30 cellular contexts compared by ENCODE assay signal in genomic region chr1:20499718-20500117, GRCh38. TPM values are rescaled to one million over a fixed set of nuclear protein-coding genes. Genes with fewer than 3 reads are reported as not detected.
"Had no signal": no experiment of that assay in that cellular context is flagged by ENCODE, and none has a peak within 500 bp of the region (broad histone marks: within the 10 kb centered on the region; RNA-seq: fewer than 3 reads in every experiment).

No MANE protein-coding gene starts in this region.

- DNase-seq: naive thymus-derived CD4-positive, alpha-beta T cell; natural killer cell; occipital lobe; ovary; retina; right cardiac atrium; right lobe of liver; sigmoid colon; small intestine; stimulated activated CD4-positive, alpha-beta T cell treated with anti-CD3 and anti-CD28 coated beads, Interleukin-15, amount 100 ng/mL, for 24 hours; stimulated activated CD4-positive, alpha-beta T cell treated with anti-CD3 and anti-CD28 coated beads, Interleukin-2, amount 100 ng/mL, for 24 hours; stimulated activated CD4-positive, alpha-beta T cell treated with anti-CD3 and anti-CD28 coated beads, Interleukin-2, amount 100 ng/mL, for 48 hours; stimulated activated CD4-positive, alpha-beta T cell treated with anti-CD3 and anti-CD28 coated beads, Interleukin-4, amount 100 ng/mL, for 24 hours; stimulated activated naive CD4-positive, alpha-beta T cell; stimulated activated naive CD8-positive, alpha-beta T cell treated with anti-CD3 and anti-CD28 coated beads, Interleukin-15, amount 100 ng/mL, for 72 hours; stimulated activated naive CD8-positive, alpha-beta T cell treated with anti-CD3 and anti-CD28 coated beads, Interleukin-15, Interleukin-2, amounts not matched to agents 100 U/mL and 50 U/mL, for 24 hours; substantia nigra; testis; transverse colon; upper lobe of right lung; uterus had no signal

- H3K9me3 ChIP-seq: ovary, prostate gland, right lobe of liver, sigmoid colon, suprapubic skin, testis, tibial artery, transverse colon, upper lobe of right lung, uterus had no signal

- H3K36me3 Mint-ChIP-seq: natural killer cell, type B pancreatic cell had no signal

- H3K27ac Mint-ChIP-seq: natural killer cell; nephron; neural progenitor cell; stimulated activated memory B cell treated with anti-CD40 and anti-IgM and Interleukin-4, amounts not matched to agents 10 μg/mL and 1 μg/mL and 100 μg/mL, for 72 hours; stimulated activated naive CD8-positive, alpha-beta T cell treated with anti-CD3 and anti-CD28 coated beads, Interleukin-15, amount 100 ng/mL, for 72 hours; type B pancreatic cell had no signal

- H3K36me3 ChIP-seq: neural progenitor cell, ovary, uterus had no signal

- H3K27me3 Mint-ChIP-seq: naive thymus-derived CD4-positive, alpha-beta T cell; stimulated activated memory B cell treated with anti-CD40 and anti-IgM and Interleukin-4, amounts not matched to agents 10 μg/mL and 1 μg/mL and 100 μg/mL, for 72 hours; stimulated activated naive CD8-positive, alpha-beta T cell treated with anti-CD3 and anti-CD28 coated beads, Interleukin-15, amount 100 ng/mL, for 72 hours; type B pancreatic cell had no signal

- H3K9me3 Mint-ChIP-seq: naive thymus-derived CD4-positive, alpha-beta T cell; natural killer cell; nephron; neural progenitor cell; stimulated activated memory B cell treated with anti-CD40 and anti-IgM and Interleukin-4, amounts not matched to agents 10 μg/mL and 1 μg/mL and 100 μg/mL, for 72 hours; stimulated activated naive CD8-positive, alpha-beta T cell treated with anti-CD3 and anti-CD28 coated beads, Interleukin-15, amount 100 ng/mL, for 72 hours; type B pancreatic cell had no signal

- H3K9ac ChIP-seq: neural progenitor cell, parathyroid adenoma had no signal

- H3K4me3 Mint-ChIP-seq: naive thymus-derived CD4-positive, alpha-beta T cell; natural killer cell; nephron; neural progenitor cell; stimulated activated memory B cell treated with anti-CD40 and anti-IgM and Interleukin-4, amounts not matched to agents 10 μg/mL and 1 μg/mL and 100 μg/mL, for 72 hours; stimulated activated naive CD8-positive, alpha-beta T cell treated with anti-CD3 and anti-CD28 coated beads, Interleukin-15, amount 100 ng/mL, for 72 hours; type B pancreatic cell had no signal

- ATAC-seq: naive thymus-derived CD4-positive, alpha-beta T cell; natural killer cell; right cardiac atrium; right lobe of liver; stimulated activated memory B cell treated with anti-CD40 and anti-IgM and Interleukin-4, amounts not matched to agents 10 μg/mL and 1 μg/mL and 100 μg/mL, for 72 hours; stimulated activated naive CD8-positive, alpha-beta T cell treated with anti-CD3 and anti-CD28 coated beads, Interleukin-15, amount 100 ng/mL, for 72 hours; stimulated activated naive CD8-positive, alpha-beta T cell treated with anti-CD3 and anti-CD28 coated beads, Interleukin-15, Interleukin-2, amounts not matched to agents 100 U/mL and 50 U/mL, for 24 hours; upper lobe of right lung had no signal

- H3K4me1 ChIP-seq: neural progenitor cell, prostate gland, right lobe of liver, testis, uterus had no signal

- H3K4me2 ChIP-seq: neural progenitor cell had no signal

- H3K4me1 Mint-ChIP-seq: nephron, neural progenitor cell had no signal

- H3K27me3 ChIP-seq: neural progenitor cell, ovary, right lobe of liver, sigmoid colon, suprapubic skin, testis, tibial artery, transverse colon, upper lobe of right lung, uterus had no signal

- H3K4me3 ChIP-seq: neural progenitor cell, ovary, prostate gland, right lobe of liver, sigmoid colon, suprapubic skin, testis, tibial artery, transverse colon, upper lobe of right lung, uterus had no signal

- H3K27ac ChIP-seq: neural progenitor cell, ovary, parathyroid adenoma, prostate gland, right lobe of liver, sigmoid colon, suprapubic skin, testis, tibial artery, transverse colon, upper lobe of right lung, uterus had no signal

- FAIRE-seq: small intestine had no signal

- H2AFZ ChIP-seq: neural progenitor cell, parathyroid adenoma had no signal

RNA-seq across cellular contexts. Expression of gene FAM43B, which starts 52.7 kb away (rescaled TPM):
- total RNA-seq: naive thymus-derived CD4-positive, alpha-beta T cell; natural killer cell; pulmonary artery endothelial cell; transverse colon had no signal
- polyA plus RNA-seq: naive thymus-derived CD4-positive, alpha-beta T cell had no signal
